ENCODE assay signal across 25 cellular contexts in the genomic region with DNA sequence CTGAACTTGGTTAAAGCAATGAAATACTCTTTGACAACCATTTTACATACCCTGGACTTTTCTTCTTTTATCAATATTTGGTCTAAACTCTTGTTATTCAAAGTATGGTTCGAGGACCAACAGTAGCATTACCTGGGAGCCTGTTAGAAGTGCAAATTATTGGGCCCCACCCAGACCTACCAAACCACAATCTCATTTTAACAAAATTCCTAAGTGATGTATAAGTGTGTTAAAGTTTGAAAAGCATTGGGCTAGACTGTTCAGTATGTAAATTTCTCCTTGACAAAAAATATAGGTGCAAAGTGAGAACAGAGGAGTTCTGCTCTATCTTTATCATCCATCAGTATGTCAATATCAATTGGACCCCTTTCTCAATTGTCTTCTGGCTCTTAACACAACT.
"Had no signal": no experiment of that assay in that cellular context is flagged by ENCODE, and none has a peak within 500 bp of the region (broad histone marks: within the 10 kb centered on the region; RNA-seq: fewer than 3 reads in every experiment).

No MANE protein-coding gene starts in this region.

- H3K27ac ChIP-seq: colonic mucosa, esophagus muscularis mucosa, foreskin keratinocyte, gastrocnemius medialis, heart right ventricle, left lung, lower lobe of right lung had no signal

- H3K4me3 ChIP-seq: colonic mucosa, esophagus muscularis mucosa, gastrocnemius medialis, heart right ventricle, left lung, lower lobe of right lung, mucosa of descending colon had no signal

- H3K36me3 Mint-ChIP-seq: mesothelial cell of epicardium; naive B cell; naive thymus-derived CD8-positive, alpha-beta T cell had no signal

- H3K27ac Mint-ChIP-seq: dendritic cell treated with granulocyte-macrophage colony-stimulating factor and Interleukin-4, amounts not matched to agents 40 ng/mL and 50 ng/mL, for 4 days; effector memory CD8-positive, alpha-beta T cell; endodermal cell; mesothelial cell of epicardium; naive B cell; naive thymus-derived CD8-positive, alpha-beta T cell had no signal

- H3K9me3 Mint-ChIP-seq: dendritic cell treated with granulocyte-macrophage colony-stimulating factor and Interleukin-4, amounts not matched to agents 40 ng/mL and 50 ng/mL, for 4 days; effector memory CD8-positive, alpha-beta T cell; naive thymus-derived CD8-positive, alpha-beta T cell had no signal

- H3K27me3 ChIP-seq: colonic mucosa, esophagus muscularis mucosa, foreskin keratinocyte, gastrocnemius medialis, left lung had no signal

- H3K9me3 ChIP-seq: colonic mucosa, gastrocnemius medialis, heart right ventricle, left lung, lower lobe of right lung, mucosa of descending colon had no signal

- H3K36me3 ChIP-seq: colonic mucosa, esophagus muscularis mucosa, gastrocnemius medialis, heart right ventricle, left lung, lower lobe of right lung had no signal

- H3K4me3 Mint-ChIP-seq: dendritic cell treated with granulocyte-macrophage colony-stimulating factor and Interleukin-4, amounts not matched to agents 40 ng/mL and 50 ng/mL, for 4 days; effector memory CD8-positive, alpha-beta T cell; endodermal cell; mesothelial cell of epicardium; naive B cell; naive thymus-derived CD8-positive, alpha-beta T cell had no signal

- ATAC-seq: effector memory CD8-positive, alpha-beta T cell; foreskin keratinocyte; gastrocnemius medialis; heart right ventricle; left cardiac atrium; left lung; left ventricle myocardium superior; lower lobe of right lung; mucosa of descending colon; naive thymus-derived CD8-positive, alpha-beta T cell had no signal

- H3K4me1 Mint-ChIP-seq: endodermal cell, naive B cell had no signal

- DNase-seq: colonic mucosa; cortex of kidney; effector CD8-positive, alpha-beta T cell; effector memory CD8-positive, alpha-beta T cell; endodermal cell; foreskin keratinocyte; gastrocnemius medialis; glutamatergic neuron; head of caudate nucleus; heart right ventricle; hippocampal formation; left cardiac atrium; left lung; left ventricle myocardium superior; lower lobe of right lung; mesenchymal stem cell; mucosa of descending colon; naive B cell; naive thymus-derived CD8-positive, alpha-beta T cell had no signal

- FAIRE-seq: endometrium, islet of Langerhans, keratinocyte had no signal

- H3K27me3 Mint-ChIP-seq: dendritic cell treated with granulocyte-macrophage colony-stimulating factor and Interleukin-4, amounts not matched to agents 40 ng/mL and 50 ng/mL, for 4 days had no signal

- H3K4me1 ChIP-seq: colonic mucosa, esophagus muscularis mucosa, foreskin keratinocyte, gastrocnemius medialis, heart right ventricle, left lung, lower lobe of right lung had no signal
